In genomic region chr11:131977231-131977630, GRCh38 we compare ENCODE assay signal across 14 cellular contexts.
DNase-seq lines count a peak whose midpoint lies in the region; ATAC-seq, FAIRE-seq and TF ChIP-seq lines count a peak whose summit lies in the region.
"Had no signal": no experiment of that assay in that cellular context is flagged by ENCODE, and none has a peak within 500 bp of the region (broad histone marks: within the 10 kb centered on the region; RNA-seq: fewer than 3 reads in every experiment).

No MANE protein-coding gene starts in this region.

- no peaks in the 10 kb centered on the region for H3K9me3 ChIP-seq in A673 (ENCODE audit: low read depth, low read length, poor library complexity, severe bottlenecking)
- H3K9me3 ChIP-seq: A549 had no signal

- CTCF ChIA-PET in A673 (lab: Charles Lee): no interaction called here

- H3K4me3 ChIP-seq in A673 (ENCODE audit: low read depth, low read length, poor library complexity, severe bottlenecking) (no peak overlapping the region), bronchial epithelial cell (ENCODE audit: low read depth, low read length) (no peak overlapping the region)
- H3K4me3 ChIP-seq: A549 had no signal

- H3K4me1 ChIP-seq in A673 (ENCODE audit: insufficient read depth, low read length, poor library complexity, severe bottlenecking): peaks cover 77% of the 10 kb centered on the region
- H3K4me1 ChIP-seq: A549 had no signal

- H3K27me3 ChIP-seq in A673 (replicated peaks; ENCODE audit: insufficient read depth, low read depth, low read length, poor library complexity) (no peaks in the 10 kb centered on the region), bronchial epithelial cell (ENCODE audit: control insufficient read depth, insufficient read depth, low read length) (no peaks in the 10 kb centered on the region)

- no peak for TF ChIP-seq CTCF in A673 (conservative IDR thresholded peaks at IDR 0.05; ENCODE audit: low read depth, low read length)
- TF ChIP-seq CTCF in bronchial epithelial cell (IDR thresholded peaks at IDR 0.05; ENCODE audit: insufficient read depth, low read length, severe bottlenecking): no peak

- H3K36me3 ChIP-seq in A673 (ENCODE audit: insufficient read depth, low read length, poor library complexity, severe bottlenecking) (no peaks in the 10 kb centered on the region), bronchial epithelial cell (ENCODE audit: control insufficient read depth, insufficient read depth, low read length) (no peaks in the 10 kb centered on the region)
- H3K36me3 ChIP-seq: WERI-Rb-1 had no signal

- peak; percentile 40 for FAIRE-seq in bronchial epithelial cell (lab: Jason Lieb, UNC)
- FAIRE-seq: A549, G401.6 had no signal

- peak; percentile 91 for DNase-seq in A673 (ENCODE audit: low spot score)
- peak; percentile 3 for DNase-seq in HS-27A (ENCODE audit: low read depth)
- peak; percentile 89 for DNase-seq in bronchial epithelial cell (ENCODE audit: low read depth)
- DNase-seq in iPS-NIHi11 (ENCODE audit: low spot score): peak; percentile 19
- DNase-seq: activated T-cell treated with anti-CD3 and anti-CD28 coated beads for 4 hours, Karpas-422, WERI-Rb-1 had no signal

- BruUV-seq in A673 (replicated peaks; lab: Mats Ljungman, UMichigan): no TSS peak

- ATAC-seq in GM18867 (IDR thresholded peaks at IDR 0.05; ENCODE audit: unreplicated experiment): no peak
- no peak for ATAC-seq in HG02610 (IDR thresholded peaks at IDR 0.05; ENCODE audit: unreplicated experiment)
- ATAC-seq in GM21447 (IDR thresholded peaks at IDR 0.05; ENCODE audit: unreplicated experiment): no peak
- ATAC-seq in GM19452 (IDR thresholded peaks at IDR 0.05; ENCODE audit: unreplicated experiment): no peak
- ATAC-seq: A549, Panc1 had no signal

- H3K27ac ChIP-seq in A673 (ENCODE audit: low read depth, low read length, poor library complexity, severe bottlenecking): peak overlapping the region; percentile 89
- H3K27ac ChIP-seq: A549, WERI-Rb-1 had no signal

- intact Hi-C loops in A673 (cut with micrococcal nuclease; ENCODE audit: unreplicated experiment): loop anchor here (2.0 to 5.0 kb wide), 4 partner anchors 46 to 230 kb away; no protein-coding TSS in a partner anchor

- POLR2A ChIA-PET in A673 (lab: Charles Lee; ENCODE audit: low non-redundant PET): no interaction called here

Comparison
In these comparisons a context has a peak if more than half of its experiments do, and no peak if none do; other contexts are left out.
1. DNase-seq: peak in every context shown above with its lines; median percentile 91 in A673; 89 in bronchial epithelial cell; 19 in iPS-NIHi11; 3 in HS-27A.